Comparison of ENCODE assay signal across 8 cellular contexts in genomic region chr18:2541925-2542563, GRCh38. TPM values are rescaled to one million over a fixed set of nuclear protein-coding genes. Genes with fewer than 3 reads are reported as not detected.
A peak's percentile ranks its signal among the peaks of the same experiment; 100 is the strongest.
DNase-seq lines count a peak whose midpoint lies in the region; ATAC-seq and TF ChIP-seq lines count a peak whose summit lies in the region.
"Not testable (repeated sequence)": the region's sequence is repeated elsewhere in the genome, so short reads cannot be mapped to it uniquely, and the experiment has no call there.

No MANE protein-coding gene starts in this region.

- H4K20me1 ChIP-seq in BLaER1, result not testable (repeated sequence)

- not testable (repeated sequence) for TF ChIP-seq POLR2A in Peyer's patch (IDR thresholded peaks at IDR 0.05); prostate gland (IDR thresholded peaks at IDR 0.05)

- not testable (repeated sequence) for H3K27me3 ChIP-seq in BLaER1; Peyer's patch; prostate gland (replicated peaks; ENCODE audit: insufficient read depth)

- peaks cover 40% of the 10 kb centered on the region for H3K4me1 ChIP-seq in BLaER1
- H3K4me1 ChIP-seq in Peyer's patch; prostate gland (replicated peaks): not testable (repeated sequence)

- ATAC-seq in GM18511 (IDR thresholded peaks at IDR 0.05; ENCODE audit: unreplicated experiment), result peak; percentile 68
- ATAC-seq in HG02763 (IDR thresholded peaks at IDR 0.05; ENCODE audit: unreplicated experiment), result peak; percentile 68

- H3K36me3 ChIP-seq in BLaER1, Peyer's patch, prostate gland: not testable (repeated sequence)

- H3K4me3 ChIP-seq in BLaER1; Peyer's patch; cardiac fibroblast (replicated peaks in 1 of 2; ENCODE audit: low read depth in 2 of 2, low read length in 2 of 2); prostate gland: not testable (repeated sequence)

- intact Hi-C loops in prostate gland (cut with DNase I), result loop anchor here (5.0 kb wide), 2 partner anchors 205 to 955 kb away; no protein-coding TSS in a partner anchor

- not testable (repeated sequence) for H3K9ac ChIP-seq in BLaER1

- H3K9me3 ChIP-seq in BLaER1, Peyer's patch, prostate gland: not testable (repeated sequence)

- 0 out of 2 replicates have a peak overlapping the region, but pooled peaks have one; percentile 61 for H3K27ac ChIP-seq in BLaER1
- H3K27ac ChIP-seq in Peyer's patch, prostate gland: not testable (repeated sequence)

- peak overlapping the region; percentile 62 for H3K4me2 ChIP-seq in BLaER1

- 28% methylated on average over 3 of the region's 3 CpGs for WGBS in prostate gland

- DNase-seq in MV-4-11 (lab: John Stamatoyannopoulos, UW) (peak; percentile 38), cardiac fibroblast (ENCODE audit: low read depth in 2 of 2) (peak; percentile 65 to 66), hepatic stellate cell (ENCODE audit: low spot score) (peak; percentile 8)
- DNase-seq in Peyer's patch; prostate gland (ENCODE audit: low spot score): not testable (repeated sequence)

- peak in 5 of 6 experiments; percentile 51 to 65 (median 62) for TF ChIP-seq CTCF in Peyer's patch (IDR thresholded peaks at IDR 0.05)
- TF ChIP-seq CTCF in cardiac fibroblast (IDR thresholded peaks at IDR 0.05; ENCODE audit: low read depth, low read length), result peak; percentile 50
- TF ChIP-seq CTCF in prostate gland (IDR thresholded peaks at IDR 0.05), result peak; percentile 25 to 63 (median 50)

RNA-seq across cellular contexts. Expression of gene METTL4, which starts 29.3 kb away (rescaled TPM):
- total RNA-seq in Peyer's patch (10 to 100 TPM in 1 of 4 donors, 1 to 10 TPM in 3; 7.9 to 12.4 (median 9.0) TPM), prostate gland (1 to 10 TPM; 5.2 to 8.3 TPM)

RNA-seq across cellular contexts. Expression of gene NDC80, which starts 29.3 kb away (rescaled TPM):
- total RNA-seq in Peyer's patch, result 1 to 10 TPM in 3 of 4 donors, under 1 TPM in 1; 0.54 to 5.0 (median 2.6) TPM
- 1 to 10 TPM in 1 of 2 donors, under 1 TPM in 1; 0.77 to 2.7 TPM for total RNA-seq in prostate gland
